1 cellular context compared by ENCODE assay signal in the genomic region with DNA sequence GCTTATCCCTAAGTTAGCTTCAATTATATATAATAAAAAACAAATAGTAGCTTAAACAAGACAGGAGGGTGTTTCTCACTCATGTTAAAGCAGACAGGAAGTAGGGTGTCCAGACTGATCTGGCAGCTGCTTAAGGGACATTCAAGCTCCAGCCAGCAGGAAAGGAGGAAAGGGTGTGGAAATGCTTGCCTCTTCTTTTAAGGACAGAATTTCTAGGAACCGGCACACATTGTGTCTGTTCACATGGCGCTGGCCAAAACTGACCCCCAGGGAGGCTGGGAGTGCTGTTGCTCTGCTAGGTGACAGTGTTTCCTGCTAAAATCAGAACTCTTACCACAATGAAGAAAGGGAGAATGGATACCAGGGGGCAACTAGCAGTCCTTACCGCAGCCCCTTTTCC.
A peak's percentile ranks its signal among the peaks of the same experiment; 100 is the strongest.
TF ChIP-seq lines count a peak whose summit lies in the region.

No MANE protein-coding gene starts in this region.

TF ChIP-seq in K562, 482 proteins besides CTCF, POLR2A, EP300 and RAD21:
- TF ChIP-seq ZNF707 (CRISPR knock-in tag; conservative IDR thresholded peaks at IDR 0.05) (0 out of 2 replicates have a peak, but pooled peaks have one; percentile 19), MAFF (IDR thresholded peaks at IDR 0.05; ENCODE audit: low read length) (no peak)
